8 cellular contexts compared by ENCODE assay signal in the genomic region with DNA sequence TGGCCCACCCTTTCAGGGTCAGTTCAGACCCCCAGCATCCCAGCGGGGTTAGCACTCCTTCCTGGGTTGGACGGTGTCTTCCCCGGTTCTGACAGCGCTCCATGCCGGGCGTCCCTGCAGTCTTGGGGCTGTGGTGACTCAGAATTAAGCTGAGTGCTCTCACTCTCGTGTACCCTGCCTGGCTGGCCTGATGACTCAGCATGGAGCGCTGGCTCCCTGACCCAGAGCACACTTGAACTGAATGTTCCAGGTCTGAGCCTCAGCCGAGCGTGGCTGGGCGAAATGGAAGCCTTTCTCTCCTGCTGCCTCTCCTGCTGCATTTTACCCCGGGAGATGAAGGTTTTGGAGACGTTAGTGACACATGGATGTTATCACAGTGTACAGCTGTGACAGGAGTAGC. TPM values are rescaled to one million over a fixed set of nuclear protein-coding genes. Genes with fewer than 3 reads are reported as not detected.
DNase-seq lines count a peak whose midpoint lies in the region; ATAC-seq, FAIRE-seq and TF ChIP-seq lines count a peak whose summit lies in the region.

No MANE protein-coding gene starts in this region.

- H3K27ac ChIP-seq in layer of hippocampus (ENCODE audit: low read depth, low read length) (peak overlapping the region; percentile 95), temporal lobe (ENCODE audit: low read depth, low read length) (peak overlapping the region; percentile 44)

- TF ChIP-seq EP300 in Ishikawa (IDR thresholded peaks at IDR 0.05; ENCODE audit: borderline replicate concordance), result no peak

- peak; percentile 64 for DNase-seq in BJ (ENCODE audit: low read depth)
- DNase-seq in bronchial epithelial cell (ENCODE audit: low read depth), result peak; percentile 91
- DNase-seq in cortex of kidney (lab: John Stamatoyannopoulos, UW), result no peak
- DNase-seq in T-helper 2 cell treated with Interferon-gamma antibody and Interleukin-4, amounts not matched to agents 5 μg/mL and 100 μg/mL, for 36 hours (ENCODE audit: low spot score), result no peak

- H3K27me3 ChIP-seq in BJ (ENCODE audit: control insufficient read depth, insufficient read depth, low read length) (no peaks in the 10 kb centered on the region), bronchial epithelial cell (ENCODE audit: control insufficient read depth, insufficient read depth, low read length) (no peaks in the 10 kb centered on the region), layer of hippocampus (ENCODE audit: control insufficient read depth, insufficient read depth, low read length) (no peaks in the 10 kb centered on the region)

- CTCF ChIA-PET in BJ (lab: Yijun Ruan, JAX), result interaction anchor here (0.8 to 4.4 kb wide), 3 partner anchors 29 to 202 kb away, joined by 3 to 18 read pairs (median 4); no protein-coding TSS in a partner anchor

- no peak for ATAC-seq in HG03439 (IDR thresholded peaks at IDR 0.05; ENCODE audit: unreplicated experiment)

- no peak for TF ChIP-seq RAD21 in Ishikawa (IDR thresholded peaks at IDR 0.05; ENCODE audit: low read depth)

- peaks cover 13% of the 10 kb centered on the region for H3K36me3 Mint-ChIP-seq in T-helper 2 cell treated with Interferon-gamma antibody and Interleukin-4, amounts not matched to agents 5 μg/mL and 100 μg/mL, for 36 hours (ENCODE audit: low read depth)

- no peak overlapping the region for H3K4me3 Mint-ChIP-seq in T-helper 2 cell treated with Interferon-gamma antibody and Interleukin-4, amounts not matched to agents 5 μg/mL and 100 μg/mL, for 36 hours

- H3K4me3 ChIP-seq in BJ (ENCODE audit: low read depth, low read length) (no peak overlapping the region), bronchial epithelial cell (ENCODE audit: low read depth, low read length) (no peak overlapping the region)

- H3K27ac Mint-ChIP-seq in T-helper 2 cell treated with Interferon-gamma antibody and Interleukin-4, amounts not matched to agents 5 μg/mL and 100 μg/mL, for 36 hours, result no peak overlapping the region

- H3K4me1 Mint-ChIP-seq in T-helper 2 cell treated with Interferon-gamma antibody and Interleukin-4, amounts not matched to agents 5 μg/mL and 100 μg/mL, for 36 hours (ENCODE audit: low read depth), result peaks cover 51% of the 10 kb centered on the region

- TF ChIP-seq CTCF in BJ (IDR thresholded peaks at IDR 0.05; ENCODE audit: insufficient read depth, low read depth, low read length) (no peak), bronchial epithelial cell (IDR thresholded peaks at IDR 0.05; ENCODE audit: insufficient read depth, low read length, severe bottlenecking) (no peak)

- no peaks in the 10 kb centered on the region for H3K27me3 Mint-ChIP-seq in T-helper 2 cell treated with Interferon-gamma antibody and Interleukin-4, amounts not matched to agents 5 μg/mL and 100 μg/mL, for 36 hours (ENCODE audit: low read depth)

- FAIRE-seq in bronchial epithelial cell (lab: Jason Lieb, UNC), result no peak

- POLR2A ChIA-PET in BJ (lab: Charles Lee), result interaction anchor here (0.9 kb wide), 1 partner anchor 10 kb away, joined by 3 read pairs; no protein-coding TSS in a partner anchor

- peaks cover 11% of the 10 kb centered on the region for H3K36me3 ChIP-seq in BJ (ENCODE audit: control insufficient read depth, insufficient read depth, low read length)
- peaks cover 15% of the 10 kb centered on the region for H3K36me3 ChIP-seq in bronchial epithelial cell (ENCODE audit: control insufficient read depth, insufficient read depth, low read length)

- H3K9me3 Mint-ChIP-seq in T-helper 2 cell treated with Interferon-gamma antibody and Interleukin-4, amounts not matched to agents 5 μg/mL and 100 μg/mL, for 36 hours, result no peaks in the 10 kb centered on the region

TF ChIP-seq in Ishikawa, 13 proteins besides CTCF, POLR2A, EP300 and RAD21:
- TF ChIP-seq YY1 (IDR thresholded peaks at IDR 0.05; ENCODE audit: low read depth) (0 out of 2 replicates have a peak, but pooled peaks have one; percentile 38), CEBPB (IDR thresholded peaks at IDR 0.05) (no peak), ZBTB7A (IDR thresholded peaks at IDR 0.05; ENCODE audit: low read depth) (no peak), EGR1 (IDR thresholded peaks at IDR 0.05) (no peak), TAF1 (IDR thresholded peaks at IDR 0.05; ENCODE audit: low read depth) (no peak), TEAD4 (IDR thresholded peaks at IDR 0.05) (no peak; the same call in 1 of the 2 replicates), TCF12 (IDR thresholded peaks at IDR 0.05; ENCODE audit: low read depth) (peak; percentile 71), NFIC (IDR thresholded peaks at IDR 0.05) (no peak), FOXM1 (IDR thresholded peaks at IDR 0.05; ENCODE audit: borderline replicate concordance, low read depth) (no peak), CREB1 (IDR thresholded peaks at IDR 0.05; ENCODE audit: low read depth) (no peak)
- TF ChIP-seq, protein P1, sequence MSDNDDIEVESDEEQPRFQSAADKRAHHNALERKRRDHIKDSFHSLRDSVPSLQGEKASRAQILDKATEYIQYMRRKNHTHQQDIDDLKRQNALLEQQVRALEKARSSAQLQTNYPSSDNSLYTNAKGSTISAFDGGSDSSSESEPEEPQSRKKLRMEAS (IDR thresholded peaks at IDR 0.05), result peak; percentile 65
- TF ChIP-seq, protein P2, sequence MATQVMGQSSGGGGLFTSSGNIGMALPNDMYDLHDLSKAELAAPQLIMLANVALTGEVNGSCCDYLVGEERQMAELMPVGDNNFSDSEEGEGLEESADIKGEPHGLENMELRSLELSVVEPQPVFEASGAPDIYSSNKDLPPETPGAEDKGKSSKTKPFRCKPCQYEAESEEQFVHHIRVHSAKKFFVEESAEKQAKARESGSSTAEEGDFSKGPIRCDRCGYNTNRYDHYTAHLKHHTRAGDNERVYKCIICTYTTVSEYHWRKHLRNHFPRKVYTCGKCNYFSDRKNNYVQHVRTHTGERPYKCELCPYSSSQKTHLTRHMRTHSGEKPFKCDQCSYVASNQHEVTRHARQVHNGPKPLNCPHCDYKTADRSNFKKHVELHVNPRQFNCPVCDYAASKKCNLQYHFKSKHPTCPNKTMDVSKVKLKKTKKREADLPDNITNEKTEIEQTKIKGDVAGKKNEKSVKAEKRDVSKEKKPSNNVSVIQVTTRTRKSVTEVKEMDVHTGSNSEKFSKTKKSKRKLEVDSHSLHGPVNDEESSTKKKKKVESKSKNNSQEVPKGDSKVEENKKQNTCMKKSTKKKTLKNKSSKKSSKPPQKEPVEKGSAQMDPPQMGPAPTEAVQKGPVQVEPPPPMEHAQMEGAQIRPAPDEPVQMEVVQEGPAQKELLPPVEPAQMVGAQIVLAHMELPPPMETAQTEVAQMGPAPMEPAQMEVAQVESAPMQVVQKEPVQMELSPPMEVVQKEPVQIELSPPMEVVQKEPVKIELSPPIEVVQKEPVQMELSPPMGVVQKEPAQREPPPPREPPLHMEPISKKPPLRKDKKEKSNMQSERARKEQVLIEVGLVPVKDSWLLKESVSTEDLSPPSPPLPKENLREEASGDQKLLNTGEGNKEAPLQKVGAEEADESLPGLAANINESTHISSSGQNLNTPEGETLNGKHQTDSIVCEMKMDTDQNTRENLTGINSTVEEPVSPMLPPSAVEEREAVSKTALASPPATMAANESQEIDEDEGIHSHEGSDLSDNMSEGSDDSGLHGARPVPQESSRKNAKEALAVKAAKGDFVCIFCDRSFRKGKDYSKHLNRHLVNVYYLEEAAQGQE (IDR thresholded peaks at IDR 0.05; ENCODE audit: low read depth), result no peak
TF ChIP-seq in Ishikawa: peak in this region for 3.

RNA-seq across cellular contexts. Expression of a gene that starts 7.1 kb away (rescaled TPM):
- 11.3 and 19.8 TPM in 2 replicates for polyA plus RNA-seq in BJ (2011; rRNA removed)
- 10.0 and 14.4 TPM in 2 replicates for polyA minus RNA-seq in BJ (2011; rRNA and poly(A)+ RNA removed)
- total RNA-seq in bronchial epithelial cell (6.4 and 7.1 TPM in 2 replicates), temporal lobe (0.98 TPM)

Comparison
In these comparisons a context has a peak if more than half of its experiments do, and no peak if none do; other contexts are left out.
1. DNase-seq: peak in BJ (single experiment) and bronchial epithelial cell (single experiment); none in cortex of kidney (single experiment) and T-helper 2 cell treated with Interferon-gamma antibody and Interleukin-4, amounts not matched to agents 5 μg/mL and 100 μg/mL, for 36 hours (single experiment).